In the genomic region with DNA sequence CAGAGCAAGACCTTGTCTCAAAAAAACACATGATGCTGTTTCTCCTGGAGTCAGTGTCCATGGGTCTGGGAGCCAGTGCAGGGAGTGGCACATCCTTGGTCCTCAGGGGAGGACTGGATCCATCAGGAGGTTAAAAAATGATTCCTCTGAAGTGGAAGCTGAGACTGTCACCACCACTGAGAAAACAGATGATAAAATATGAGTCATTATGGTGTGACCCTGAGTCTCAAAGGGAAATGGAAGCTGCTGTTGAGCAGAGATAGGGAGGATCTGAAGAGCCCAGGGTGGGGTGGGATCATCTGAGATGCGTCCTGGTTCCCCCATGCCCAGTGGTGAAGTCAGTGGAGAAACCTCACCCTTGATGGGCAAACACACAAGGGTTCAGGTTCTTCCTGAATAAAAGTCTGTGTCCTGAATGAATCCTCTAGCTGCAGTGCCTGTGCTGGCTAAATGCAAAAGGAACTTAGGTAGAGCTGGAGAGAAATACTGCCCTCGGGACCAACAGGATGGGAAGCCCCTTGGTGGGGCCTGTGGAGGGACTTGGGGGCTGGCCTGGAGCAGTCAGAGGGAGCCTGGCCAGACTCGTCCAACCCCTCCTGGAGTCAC, we compare ENCODE assay signal across 15 cellular contexts.
A peak's percentile ranks its signal among the peaks of the same experiment; 100 is the strongest.
DNase-seq lines count a peak whose midpoint lies in the region; ATAC-seq, FAIRE-seq and TF ChIP-seq lines count a peak whose summit lies in the region.
"Had no signal": no experiment of that assay in that cellular context is flagged by ENCODE, and none has a peak within 500 bp of the region (broad histone marks: within the 10 kb centered on the region; RNA-seq: fewer than 3 reads in every experiment).

No MANE protein-coding gene starts in this region.

- FAIRE-seq in HepG2 (lab: Jason Lieb, UNC): no peak
- FAIRE-seq: pancreas had no signal

- H3K9ac ChIP-seq in HepG2 (ENCODE audit: insufficient read depth, low read depth, low read length): no peak overlapping the region
- H3K9ac ChIP-seq in PC-3 (ENCODE audit: low read length): no peak overlapping the region

- no peak overlapping the region for H3K27ac ChIP-seq in right lobe of liver
- H3K27ac ChIP-seq in HepG2 (ENCODE audit: extremely low read length, insufficient read depth, low read length): no peak overlapping the region
- no peak overlapping the region for H3K27ac ChIP-seq in PC-3 (ENCODE audit: low read length)
- no peak overlapping the region for H3K27ac ChIP-seq in upper lobe of right lung
- H3K27ac ChIP-seq: cardiac muscle cell, pancreas had no signal

- no peaks in the 10 kb centered on the region for H3F3A ChIP-seq in PC-3 (ENCODE audit: low read length, unreplicated experiment)

- H3K27me3 ChIP-seq in right lobe of liver: no peaks in the 10 kb centered on the region
- H3K27me3 ChIP-seq in HepG2 (ENCODE audit: control insufficient read depth in 1 of 2, insufficient read depth in 2 of 2, low read length in 2 of 2): peaks cover 3 to 8% of the 10 kb centered on the region in 2 experiments; a peak in 2 of 5 replicates
- no peaks in the 10 kb centered on the region for H3K27me3 ChIP-seq in PC-3 (ENCODE audit: low read length)
- no peaks in the 10 kb centered on the region for H3K27me3 ChIP-seq in upper lobe of right lung
- H3K27me3 ChIP-seq: cardiac muscle cell, pancreas had no signal

- TF ChIP-seq CTCF in right lobe of liver (IDR thresholded peaks at IDR 0.05) (no peak), HepG2 (CRISPR knock-in tag; IDR thresholded peaks at IDR 0.05) (no peak), PC-3 (conservative IDR thresholded peaks at IDR 0.05; ENCODE audit: low read depth, low read length) (no peak), fibroblast of mammary gland (conservative IDR thresholded peaks at IDR 0.05; ENCODE audit: control insufficient read depth, insufficient read depth, low read depth, low read length) (no peak), upper lobe of right lung (IDR thresholded peaks at IDR 0.05) (no peak)

- POLR2A ChIA-PET in HepG2 (lab: Yijun Ruan, JAX): no interaction called here
- POLR2A ChIA-PET in PC-3 (lab: Charles Lee; ENCODE audit: unreplicated experiment): no interaction called here

- no peak for DNase-seq in right lobe of liver
- no peak for DNase-seq in HepG2 (ENCODE audit: low spot score)
- peak; percentile 53 for DNase-seq in PC-3
- DNase-seq in fibroblast of mammary gland (ENCODE audit: low read depth): peak; percentile 28
- no peak for DNase-seq in upper lobe of right lung
- DNase-seq in T-helper 1 cell: no peak
- DNase-seq: activated CD8-positive, alpha-beta T cell treated with anti-CD3 and anti-CD28 coated beads, Interleukin-2, amount 10 ng/mL, durations not matched to agents 7 days and 5 days; activated gamma-delta T cell treated with Interleukin-2 at 50 U/mL for 16 hours; mammary epithelial cell; pancreas; stimulated activated CD4-positive, alpha-beta T cell treated with anti-CD3 and anti-CD28 coated beads, Interleukin-12 subunit alpha, Interleukin-12 subunit beta, amount 100 ng/mL, for 4 hours; trophoblast cell had no signal

- no peak for TF ChIP-seq RAD21 in HepG2 (CRISPR knock-in tag; IDR thresholded peaks at IDR 0.05)

- in situ Hi-C loops in HepG2 (cut with HindIII; ENCODE audit: extremely low pct_ligation_motif_present, low pct_unique_long_range_greater_than_20kb): no loop called here

- ATAC-seq in right lobe of liver (peak in 3 of 4 donors; percentile 49 to 78 (median 64)), HepG2 (no peak), PC-3 (peak; percentile 83), upper lobe of right lung (peak; percentile 71), GM21367 (IDR thresholded peaks at IDR 0.05; ENCODE audit: unreplicated experiment) (no peak), GM21526 (IDR thresholded peaks at IDR 0.05; ENCODE audit: low FRiP score, unreplicated experiment) (no peak)
- ATAC-seq: activated CD8-positive, alpha-beta T cell treated with anti-CD3 and anti-CD28 coated beads, Interleukin-2, amount 10 ng/mL, durations not matched to agents 7 days and 5 days; pancreas had no signal

- H3K4me1 ChIP-seq in right lobe of liver (no peaks in the 10 kb centered on the region), HepG2 (ENCODE audit: insufficient read depth, low read length) (no peaks in the 10 kb centered on the region), PC-3 (ENCODE audit: insufficient read depth, low read length) (peaks cover 8% of the 10 kb centered on the region), upper lobe of right lung (no peaks in the 10 kb centered on the region)
- H3K4me1 ChIP-seq: pancreas had no signal

- H3K9me3 ChIP-seq in right lobe of liver (no peaks in the 10 kb centered on the region), HepG2 (ENCODE audit: low read length) (no peaks in the 10 kb centered on the region), PC-3 (ENCODE audit: low read length) (no peaks in the 10 kb centered on the region), upper lobe of right lung (no peaks in the 10 kb centered on the region)
- H3K9me3 ChIP-seq: pancreas had no signal

- H3K36me3 ChIP-seq in right lobe of liver (no peaks in the 10 kb centered on the region), HepG2 (replicated peaks in 1 of 2; ENCODE audit: control insufficient read depth in 1 of 2, insufficient read depth in 2 of 2, low read length in 2 of 2) (no peaks in the 10 kb centered on the region), PC-3 (ENCODE audit: low read depth, low read length) (no peaks in the 10 kb centered on the region), upper lobe of right lung (no peaks in the 10 kb centered on the region)
- H3K36me3 ChIP-seq: cardiac muscle cell, pancreas had no signal

- TF ChIP-seq POLR2A in right lobe of liver (IDR thresholded peaks at IDR 0.05) (no peak), HepG2 (IDR thresholded peaks at IDR 0.05; ENCODE audit: insufficient read depth in 1 of 2, low read depth in 2 of 2, low read length in 2 of 2) (no peak)

- H2AFZ ChIP-seq in HepG2 (ENCODE audit: low read length): no peak overlapping the region
- H2AFZ ChIP-seq in PC-3 (ENCODE audit: low read length): no peak overlapping the region

- CTCF ChIA-PET in HepG2 (lab: Yijun Ruan, JAX; ENCODE audit: low intra/inter-chr PET ratio, low total read pairs) (no interaction called here), PC-3 (lab: Charles Lee) (interaction anchor here (0.6 to 0.7 kb wide), 2 partner anchors 28 to 38 kb away, joined by 3 to 4 read pairs; no protein-coding TSS in a partner anchor)

- 27% methylated on average over 1 of the region's 3 CpGs for WGBS in right lobe of liver (ENCODE audit: insufficient coverage, low coverage, low lambda C conversion rate, missing lambda C conversion rate)
- 0% methylated on average over 2 of the region's 3 CpGs for WGBS in HepG2 (ENCODE audit: low lambda C conversion rate)

- H3K9me2 ChIP-seq in PC-3 (replicated peaks; ENCODE audit: low read length): no peaks in the 10 kb centered on the region

- H3K4me2 ChIP-seq in HepG2 (ENCODE audit: low read depth, low read length) (no peak overlapping the region), PC-3 (ENCODE audit: low read length) (no peak overlapping the region)

- H3K4me3 ChIP-seq in right lobe of liver (no peak overlapping the region), HepG2 (replicated peaks in 1 of 3; ENCODE audit: insufficient read depth in 1 of 3, low read depth in 2 of 3, low read length in 3 of 3) (no peak overlapping the region), PC-3 (ENCODE audit: low read length) (no peak overlapping the region), fibroblast of mammary gland (ENCODE audit: control insufficient read depth, low read depth, low read length) (no peak overlapping the region), upper lobe of right lung (no peak overlapping the region)
- H3K4me3 ChIP-seq: cardiac muscle cell, pancreas had no signal

- H4K20me1 ChIP-seq in HepG2 (ENCODE audit: insufficient read depth, low read length) (no peaks in the 10 kb centered on the region), PC-3 (ENCODE audit: low read length) (no peaks in the 10 kb centered on the region)

- no peaks in the 10 kb centered on the region for H3K79me2 ChIP-seq in HepG2 (ENCODE audit: insufficient read depth, low read length)
- no peaks in the 10 kb centered on the region for H3K79me2 ChIP-seq in PC-3 (ENCODE audit: low read length)

- BruUV-seq in HepG2 (replicated peaks; lab: Mats Ljungman, UMichigan): no TSS peak
- BruUV-seq in PC-3 (replicated peaks; lab: Mats Ljungman, UMichigan): no TSS peak

- intact Hi-C loops in right lobe of liver (cut with DNase I): no loop called here
- intact Hi-C loops in HepG2 (cut with micrococcal nuclease; ENCODE audit: unreplicated experiment): no loop called here
- intact Hi-C loops in PC-3 (cut with micrococcal nuclease): no loop called here
- intact Hi-C loops in upper lobe of right lung (cut with DNase I): no loop called here

- TF ChIP-seq EP300 in HepG2 (IDR thresholded peaks at IDR 0.05; ENCODE audit: low read depth in 2 of 2, low read length in 2 of 2) (no peak), HepG2 (CRISPR knock-in tag; IDR thresholded peaks at IDR 0.05; ENCODE audit: borderline replicate concordance) (no peak)

TF ChIP-seq in HepG2, 621 proteins besides CTCF, POLR2A, EP300 and RAD21 (continues in another document):
- TF ChIP-seq, protein P1, sequence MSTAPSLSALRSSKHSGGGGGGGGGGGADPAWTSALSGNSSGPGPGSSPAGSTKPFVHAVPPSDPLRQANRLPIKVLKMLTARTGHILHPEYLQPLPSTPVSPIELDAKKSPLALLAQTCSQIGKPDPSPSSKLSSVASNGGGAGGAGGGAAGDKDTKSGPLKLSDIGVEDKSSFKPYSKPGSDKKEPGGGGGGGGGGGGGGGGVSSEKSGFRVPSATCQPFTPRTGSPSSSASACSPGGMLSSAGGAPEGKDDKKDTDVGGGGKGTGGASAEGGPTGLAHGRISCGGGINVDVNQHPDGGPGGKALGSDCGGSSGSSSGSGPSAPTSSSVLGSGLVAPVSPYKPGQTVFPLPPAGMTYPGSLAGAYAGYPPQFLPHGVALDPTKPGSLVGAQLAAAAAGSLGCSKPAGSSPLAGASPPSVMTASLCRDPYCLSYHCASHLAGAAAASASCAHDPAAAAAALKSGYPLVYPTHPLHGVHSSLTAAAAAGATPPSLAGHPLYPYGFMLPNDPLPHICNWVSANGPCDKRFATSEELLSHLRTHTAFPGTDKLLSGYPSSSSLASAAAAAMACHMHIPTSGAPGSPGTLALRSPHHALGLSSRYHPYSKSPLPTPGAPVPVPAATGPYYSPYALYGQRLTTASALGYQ (CRISPR knock-in tag; IDR thresholded peaks at IDR 0.05): no peak
- no peak for TF ChIP-seq ZNF557 (CRISPR knock-in tag; IDR thresholded peaks at IDR 0.05)
- no peak for TF ChIP-seq ZNF776 (CRISPR knock-in tag; IDR thresholded peaks at IDR 0.05)

Comparison
In these comparisons a context has a peak if more than half of its experiments do, and no peak if none do; other contexts are left out.
1. ATAC-seq: peak in right lobe of liver (3 of 4), PC-3 (single experiment) and upper lobe of right lung (single experiment); none in HepG2 (single experiment), GM21367 (single experiment) and GM21526 (single experiment).
2. DNase-seq: peak in PC-3 (single experiment) and fibroblast of mammary gland (single experiment); none in right lobe of liver (0 of 3), HepG2 (single experiment), upper lobe of right lung (single experiment) and T-helper 1 cell (0 of 5).